8 cellular contexts compared by ENCODE assay signal in the genomic region with DNA sequence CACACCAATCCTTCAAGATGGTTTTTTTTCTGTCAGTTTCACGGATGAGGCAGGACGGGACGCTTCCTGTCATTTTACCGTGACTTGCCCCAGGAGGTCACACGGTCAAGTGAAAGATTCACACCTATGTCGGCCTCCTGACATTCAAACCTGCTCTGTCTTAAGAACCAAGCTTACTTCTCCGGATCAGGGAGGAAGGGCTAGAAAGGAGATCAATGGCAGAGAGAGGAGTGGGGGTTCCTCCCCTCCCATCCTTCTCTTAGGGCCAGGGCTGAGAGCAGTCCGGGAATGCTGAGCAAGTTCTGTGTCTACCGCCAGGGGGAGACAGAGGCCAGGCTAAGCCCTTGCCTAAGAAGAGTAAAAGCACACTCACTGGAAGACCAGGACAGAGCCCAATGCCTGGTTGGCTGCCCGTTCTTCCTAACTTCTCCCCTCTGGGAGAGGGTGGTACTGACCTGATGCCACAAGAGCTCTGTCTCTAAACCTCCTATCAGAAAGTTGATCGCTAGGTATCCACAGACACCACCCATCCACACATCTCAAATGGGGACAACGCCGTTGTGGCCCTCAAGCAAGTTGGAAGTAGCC. TPM values are rescaled to one million over a fixed set of nuclear protein-coding genes. Genes with fewer than 3 reads are reported as not detected.
DNase-seq lines count a peak whose midpoint lies in the region; ATAC-seq and TF ChIP-seq lines count a peak whose summit lies in the region.

No MANE protein-coding gene starts in this region.

- H3K27me3 ChIP-seq in esophagus squamous epithelium (peaks cover 0 to 21% (median 0%) of the 10 kb centered on the region in 4 donors), muscle layer of colon (ENCODE audit: control insufficient read depth in 1 of 2, insufficient read depth in 2 of 2, low read length in 2 of 2) (peaks cover 0 to 4% of the 10 kb centered on the region in 2 donors)

- peak overlapping the region in 2 of 3 donors; percentile 72 to 76 for H3K27ac Mint-ChIP-seq in IgD-negative memory B cell

- 16 to 20% methylated on average over 12 to 13 of the region's 13 CpGs for WGBS in esophagus squamous epithelium, 2 donors

- H3K79me2 ChIP-seq in OCI-LY7 (ENCODE audit: insufficient read depth, low read depth, low read length) = no peaks in the 10 kb centered on the region

- peak; percentile 61 for DNase-seq in AG04449 (ENCODE audit: low read depth, low spot score)
- peak; percentile 83 for DNase-seq in OCI-LY7 (ENCODE audit: low spot score)
- DNase-seq in activated T-cell treated with anti-CD3 and anti-CD28 coated beads for 48 hours (ENCODE audit: low read depth) = peak; percentile 75
- DNase-seq in esophagus squamous epithelium (lab: John Stamatoyannopoulos, UW) = no peak
- DNase-seq in stimulated activated CD8-positive, alpha-beta memory T cell treated with anti-CD3 and anti-CD28 coated beads, Interleukin-4, amount 100 ng/mL, for 4 hours (ENCODE audit: low read depth in 2 of 2, low spot score in 1 of 2) = peak; percentile 62 to 68

- H4K20me1 ChIP-seq in OCI-LY7 (ENCODE audit: insufficient read depth, low read length) = no peaks in the 10 kb centered on the region

- TF ChIP-seq POLR2A in esophagus squamous epithelium (IDR thresholded peaks at IDR 0.05) = no peak

- peak; percentile 35 for ATAC-seq in GM18868 (IDR thresholded peaks at IDR 0.05; ENCODE audit: unreplicated experiment)

- H3K9ac ChIP-seq in muscle layer of colon (ENCODE audit: low read length) = no peak overlapping the region

- H3K4me2 ChIP-seq in OCI-LY7 (ENCODE audit: low read length) = peak overlapping the region; percentile 97

- H3K9me3 Mint-ChIP-seq in IgD-negative memory B cell = no peaks in the 10 kb centered on the region

- peaks cover 14 to 20% (median 14%) of the 10 kb centered on the region in 3 donors for H3K4me1 Mint-ChIP-seq in IgD-negative memory B cell

- intact Hi-C loops in OCI-LY7 (cut with micrococcal nuclease; ENCODE audit: unreplicated experiment) = loop anchor here (1.0 to 5.0 kb wide), 2 partner anchors 88 to 961 kb away; no protein-coding TSS in a partner anchor
- intact Hi-C loops in esophagus squamous epithelium (cut with DNase I) = loop anchor here (5.0 kb wide), 1 partner anchor 91 kb away; no protein-coding TSS in a partner anchor

- peak overlapping the region; percentile 68 for H3K4me3 ChIP-seq in AG04449 (ENCODE audit: low read depth, low read length)
- H3K4me3 ChIP-seq in OCI-LY7 (ENCODE audit: low read depth, low read length, poor library complexity, severe bottlenecking) = peak overlapping the region; percentile 78
- peak overlapping the region; percentile 59 to 81 (median 63) for H3K4me3 ChIP-seq in esophagus squamous epithelium
- peak overlapping the region; percentile 79 to 83 for H3K4me3 ChIP-seq in muscle layer of colon (ENCODE audit: low read depth in 1 of 2, low read length in 2 of 2)

- H3K9me3 ChIP-seq in OCI-LY7 (ENCODE audit: low read length) (no peaks in the 10 kb centered on the region), esophagus squamous epithelium (no peaks in the 10 kb centered on the region), muscle layer of colon (ENCODE audit: low read length) (no peaks in the 10 kb centered on the region)

- H3K4me1 ChIP-seq in OCI-LY7 (ENCODE audit: insufficient read depth, low read length, poor library complexity, severe bottlenecking) (peaks cover 20% of the 10 kb centered on the region), esophagus squamous epithelium (peaks cover 4 to 42% (median 18%) of the 10 kb centered on the region in 3 donors), muscle layer of colon (ENCODE audit: insufficient read depth, low read length) (peaks cover 8% of the 10 kb centered on the region)

- POLR2A ChIA-PET in AG04449 (lab: Yijun Ruan, JAX) (interaction anchor here (1.0 to 1.3 kb wide), 2 partner anchors 88 to 238 kb away, joined by 3 read pairs; no protein-coding TSS in a partner anchor), OCI-LY7 (lab: Charles Lee) (interaction anchor here (0.7 to 1.8 kb wide), 3 partner anchors 9 to 322 kb away, joined by 3 to 6 read pairs (median 3); no protein-coding TSS in a partner anchor)

- H3K36me3 ChIP-seq in OCI-LY7 (ENCODE audit: insufficient read depth, low read length) (no peaks in the 10 kb centered on the region), esophagus squamous epithelium (peaks cover 0 to 8% (median 0%) of the 10 kb centered on the region in 3 donors), muscle layer of colon (ENCODE audit: insufficient read depth, low read length) (no peaks in the 10 kb centered on the region)

- H3K4me3 Mint-ChIP-seq in IgD-negative memory B cell = peak overlapping the region; percentile 84 to 95 (median 90)

- H3K27me3 Mint-ChIP-seq in IgD-negative memory B cell = peaks cover 6% of the 10 kb centered on the region

- no peaks in the 10 kb centered on the region for H3K9me2 ChIP-seq in OCI-LY7 (ENCODE audit: insufficient read depth, low read length)

- CTCF ChIA-PET in AG04449 (lab: Yijun Ruan, JAX) (interaction anchor here (0.6 to 11.1 kb wide), 92 partner anchors 8 to 1247 kb away, joined by 3 to 1029 read pairs (median 5); partner anchors contain the start of genes HIPK1, LRIG2, MOV10 and RHOC), OCI-LY7 (lab: Charles Lee; ENCODE audit: unreplicated experiment) (interaction anchor here (0.5 to 1.2 kb wide), 3 partner anchors 91 to 357 kb away, joined by 3 to 5 read pairs (median 3); partner anchors contain the start of gene LRIG2)

- H3K27ac ChIP-seq in OCI-LY7 (ENCODE audit: low read depth, low read length, poor library complexity, severe bottlenecking) (no peak overlapping the region), esophagus squamous epithelium (peak overlapping the region; percentile 69 to 85 (median 78)), muscle layer of colon (ENCODE audit: low read depth, low read length) (peak overlapping the region; percentile 68)

- H3K36me3 Mint-ChIP-seq in IgD-negative memory B cell = no peaks in the 10 kb centered on the region

- TF ChIP-seq CTCF in AG04449 (IDR thresholded peaks at IDR 0.05; ENCODE audit: insufficient read depth, low read length, missing control alignments) (peak; percentile 93), OCI-LY7 (conservative IDR thresholded peaks at IDR 0.05; ENCODE audit: low read length) (peak; percentile 98), esophagus squamous epithelium (IDR thresholded peaks at IDR 0.05) (peak; percentile 89 to 97 (median 96))

- peak overlapping the region; percentile 83; the same call in 1 of the 2 replicates for H2AFZ ChIP-seq in OCI-LY7 (ENCODE audit: low read length)

- BruUV-seq in OCI-LY7 (replicated peaks; lab: Mats Ljungman, UMichigan) = no TSS peak

RNA-seq across cellular contexts. Expression of gene PPM1J, which starts 1.1 kb away (rescaled TPM):
- polyA plus RNA-seq in IgD-negative memory B cell = 1.4 TPM
- total RNA-seq in OCI-LY7 (2014; rRNA removed; shearing (Covaris generic)) = 1.4 and 1.5 TPM in 2 replicates
- total RNA-seq in OCI-LY7 (2022) (3.7 and 4.2 TPM in 2 replicates), esophagus squamous epithelium (1 to 10 TPM; 2.2 to 4.8 (median 2.9) TPM)

RNA-seq across cellular contexts. Expression of gene RHOC, which starts 9.3 kb away (rescaled TPM):
- polyA plus RNA-seq in IgD-negative memory B cell = 41.8 TPM
- total RNA-seq in OCI-LY7 (2014; rRNA removed; shearing (Covaris generic)) = 23.1 and 34.9 TPM in 2 replicates
- 43.3 and 46.2 TPM in 2 replicates for total RNA-seq in OCI-LY7 (2022)
- 100 to 1,000 TPM in 2 of 4 donors, 10 to 100 TPM in 2; 49.9 to 108 (median 78.0) TPM for total RNA-seq in esophagus squamous epithelium

RNA-seq across cellular contexts. Expression of gene MOV10, which starts 41.8 kb away (rescaled TPM):
- polyA plus RNA-seq in IgD-negative memory B cell = 5.6 TPM
- total RNA-seq in OCI-LY7 (2014; rRNA removed; shearing (Covaris generic)) = 24.4 and 28.2 TPM in 2 replicates
- total RNA-seq in OCI-LY7 (2022) (30.4 and 32.4 TPM in 2 replicates), esophagus squamous epithelium (10 to 100 TPM; 16.5 to 34.2 (median 28.9) TPM)
